Comparison of ENCODE assay signal across 8 cellular contexts in genomic region chr1:23168079-23168461, GRCh38. TPM values are rescaled to one million over a fixed set of nuclear protein-coding genes. Genes with fewer than 3 reads are reported as not detected.
A peak's percentile ranks its signal among the peaks of the same experiment; 100 is the strongest.
DNase-seq lines count a peak whose midpoint lies in the region; ATAC-seq and TF ChIP-seq lines count a peak whose summit lies in the region.

No MANE protein-coding gene starts in this region.

- DNase-seq in GM10266 (ENCODE audit: extremely low spot score) (peak; percentile 75), Kasumi-1 (lab: John Stamatoyannopoulos, UW) (peak; percentile 46 to 50), progenitor cell of endocrine pancreas (ENCODE audit: low spot score, unreplicated experiment) (peak; percentile 43), NCI-H1092 (lab: John Stamatoyannopoulos, UW) (no peak), NCI-H1048 (lab: John Stamatoyannopoulos, UW) (no peak)
- DNase-seq in activated T-cell treated with anti-CD3 and anti-CD28 coated beads, Interleukin-2, amount 50 U/mL, for 72 hours = peak; percentile 47 to 53

- ATAC-seq in activated T-cell treated with anti-CD3 and anti-CD28 coated beads, Interleukin-2, amount 50 U/mL, for 72 hours (replicated peaks in 1 of 2) = peak; percentile 61 to 79
- peak; percentile 45 for ATAC-seq in gastroesophageal sphincter
- ATAC-seq in GM21447 (IDR thresholded peaks at IDR 0.05; ENCODE audit: unreplicated experiment) = no peak

- peak overlapping the region; percentile 78 to 86 for H3K4me3 ChIP-seq in gastroesophageal sphincter

- TF ChIP-seq POLR2A in gastroesophageal sphincter (IDR thresholded peaks at IDR 0.05) = no peak

- 0% methylated on average over 2 to 14 of the region's 50 CpGs for WGBS in gastroesophageal sphincter (ENCODE audit: low coverage in 1 of 2), 2 donors

- no peak for TF ChIP-seq CTCF in GM10266 (IDR thresholded peaks at IDR 0.05; ENCODE audit: control insufficient read depth, insufficient read depth, low read depth, missing control alignments)
- no peak for TF ChIP-seq CTCF in gastroesophageal sphincter (IDR thresholded peaks at IDR 0.05)
- no peak for TF ChIP-seq CTCF in progenitor cell of endocrine pancreas (IDR thresholded peaks at IDR 0.05; ENCODE audit: unreplicated experiment)

- no peaks in the 10 kb centered on the region for H3K27me3 Mint-ChIP-seq in activated T-cell treated with anti-CD3 and anti-CD28 coated beads, Interleukin-2, amount 50 U/mL, for 72 hours (ENCODE audit: low read depth)
- H3K27me3 Mint-ChIP-seq in progenitor cell of endocrine pancreas = peaks cover 3% of the 10 kb centered on the region

- H3K9me3 ChIP-seq in gastroesophageal sphincter = no peaks in the 10 kb centered on the region

- no peaks in the 10 kb centered on the region for H3K27me3 ChIP-seq in gastroesophageal sphincter

- H3K4me1 ChIP-seq in gastroesophageal sphincter = peaks cover 0 to 71% (median 9%) of the 10 kb centered on the region in 3 donors

- H3K27ac Mint-ChIP-seq in activated T-cell treated with anti-CD3 and anti-CD28 coated beads, Interleukin-2, amount 50 U/mL, for 72 hours = peak overlapping the region; percentile 88
- peak overlapping the region; percentile 99 for H3K27ac Mint-ChIP-seq in progenitor cell of endocrine pancreas

- H3K9me3 Mint-ChIP-seq in activated T-cell treated with anti-CD3 and anti-CD28 coated beads, Interleukin-2, amount 50 U/mL, for 72 hours = no peaks in the 10 kb centered on the region
- H3K9me3 Mint-ChIP-seq in progenitor cell of endocrine pancreas (ENCODE audit: low read depth) = no peaks in the 10 kb centered on the region

- peak overlapping the region; percentile 96 to 97 for H3K4me3 Mint-ChIP-seq in activated T-cell treated with anti-CD3 and anti-CD28 coated beads, Interleukin-2, amount 50 U/mL, for 72 hours
- H3K4me3 Mint-ChIP-seq in progenitor cell of endocrine pancreas (ENCODE audit: low read depth) = peak overlapping the region; percentile 99

- H3K36me3 Mint-ChIP-seq in activated T-cell treated with anti-CD3 and anti-CD28 coated beads, Interleukin-2, amount 50 U/mL, for 72 hours (ENCODE audit: insufficient read depth in 2 of 2) = peaks cover 1 to 3% of the 10 kb centered on the region in 2 donors
- no peaks in the 10 kb centered on the region for H3K36me3 Mint-ChIP-seq in progenitor cell of endocrine pancreas (ENCODE audit: insufficient read depth)

- H3K4me1 Mint-ChIP-seq in activated T-cell treated with anti-CD3 and anti-CD28 coated beads, Interleukin-2, amount 50 U/mL, for 72 hours (ENCODE audit: low read depth) = peaks cover 42% of the 10 kb centered on the region
- H3K4me1 Mint-ChIP-seq in progenitor cell of endocrine pancreas (ENCODE audit: low read depth) = peaks cover 12% of the 10 kb centered on the region

- TF ChIP-seq EP300 in gastroesophageal sphincter (IDR thresholded peaks at IDR 0.05) = no peak

- no peaks in the 10 kb centered on the region for H3K36me3 ChIP-seq in gastroesophageal sphincter

- peak overlapping the region; percentile 88 to 97 (median 95) for H3K27ac ChIP-seq in gastroesophageal sphincter

RNA-seq across cellular contexts. Expression of gene LUZP1, which starts 0.6 kb away (rescaled TPM):
- total RNA-seq in activated T-cell treated with anti-CD3 and anti-CD28 coated beads, Interleukin-2, amount 50 U/mL, for 72 hours = 10 to 100 TPM; 11.9 to 16.3 TPM
- total RNA-seq in gastroesophageal sphincter (10 to 100 TPM; 22.3 to 38.4 (median 30.3) TPM), progenitor cell of endocrine pancreas (45.3 and 47.5 TPM in 2 replicates)

RNA-seq across cellular contexts. Expression of gene HTR1D, which starts 49.2 kb away (rescaled TPM):
- not detected for total RNA-seq in activated T-cell treated with anti-CD3 and anti-CD28 coated beads, Interleukin-2, amount 50 U/mL, for 72 hours
- under 1 TPM in 1 of 4 donors, not detected in 3; 0.46 TPM for total RNA-seq in gastroesophageal sphincter
- total RNA-seq in progenitor cell of endocrine pancreas = 0.20 and 0.31 TPM in 2 replicates

Comparison
In these comparisons a context has a peak if more than half of its experiments do, and no peak if none do; other contexts are left out.
1. DNase-seq: peak in GM10266 (single experiment), Kasumi-1 (2 of 2), activated T-cell treated with anti-CD3 and anti-CD28 coated beads, Interleukin-2, amount 50 U/mL, for 72 hours (2 of 2) and progenitor cell of endocrine pancreas (single experiment); none in NCI-H1092 (single experiment) and NCI-H1048 (single experiment).